12 cellular contexts compared by ENCODE assay signal in the genomic region with DNA sequence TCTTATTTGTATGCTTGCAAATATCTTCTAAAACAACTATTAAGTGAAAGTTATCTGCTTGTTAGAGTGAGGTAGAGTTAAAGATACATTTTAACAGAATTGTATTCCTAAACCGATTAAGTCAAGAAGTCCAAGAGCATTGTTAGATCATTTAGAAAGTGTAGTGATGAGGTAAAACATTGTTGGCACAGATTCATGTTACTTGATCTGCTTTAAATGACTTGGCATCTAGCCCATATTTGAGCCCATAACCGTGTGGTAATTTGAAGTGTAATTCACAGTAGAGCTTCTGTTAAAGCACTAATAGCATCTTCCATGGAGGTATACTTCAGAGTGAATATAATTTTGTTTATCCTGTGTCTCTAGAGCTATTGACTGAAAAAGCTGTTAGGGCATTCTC.
DNase-seq lines count a peak whose midpoint lies in the region; ATAC-seq and TF ChIP-seq lines count a peak whose summit lies in the region.
"Had no signal": no experiment of that assay in that cellular context is flagged by ENCODE, and none has a peak within 500 bp of the region (broad histone marks: within the 10 kb centered on the region; RNA-seq: fewer than 3 reads in every experiment).

No MANE protein-coding gene starts in this region.

- DNase-seq in HFFc6 (no peak), NCI-H2107 treated with DMSO at 0.1 percent for 48 hours (lab: John Stamatoyannopoulos, UW; ENCODE audit: unreplicated experiment) (peak; percentile 94), amniotic epithelial cell (ENCODE audit: low read depth) (peak; percentile 25), nephron progenitor cell (no peak), mesenteric fat pad (ENCODE audit: low spot score) (no peak), ACHN (no peak), C1 segment of cervical spinal cord (lab: John Stamatoyannopoulos, UW) (no peak)
- DNase-seq: activated naive CD4-positive, alpha-beta T cell; GDM1; nucleus accumbens; PC-3 had no signal

- in situ Hi-C loops in ACHN (cut with HindIII; ENCODE audit: low pct_ligation_motif_present, low pct_unique_long_range_greater_than_20kb, low sequenced_read_pairs): no loop called here

- TF ChIP-seq CTCF in HFFc6 (IDR thresholded peaks at IDR 0.05) (no peak), nephron progenitor cell (IDR thresholded peaks at IDR 0.05) (no peak)

- H3K36me3 Mint-ChIP-seq in HFFc6 (ENCODE audit: low read depth) (peaks cover 51% of the 10 kb centered on the region), nephron progenitor cell (ENCODE audit: low read depth) (peaks cover 61% of the 10 kb centered on the region)

- H3K4me3 Mint-ChIP-seq in HFFc6 (0 out of 2 replicates have a peak overlapping the region, but pooled peaks have one; percentile 40), nephron progenitor cell (no peak overlapping the region)

- peaks cover 3% of the 10 kb centered on the region for H3K27me3 Mint-ChIP-seq in HFFc6 (ENCODE audit: insufficient read depth)
- no peaks in the 10 kb centered on the region for H3K27me3 Mint-ChIP-seq in nephron progenitor cell (ENCODE audit: low read depth, poor library complexity)

- peak overlapping the region; percentile 71; the same call in 1 of the 2 replicates for H3K27ac Mint-ChIP-seq in HFFc6
- peak overlapping the region; percentile 31 for H3K27ac Mint-ChIP-seq in nephron progenitor cell

- ATAC-seq in GM19395 (IDR thresholded peaks at IDR 0.05; ENCODE audit: unreplicated experiment): no peak
- ATAC-seq: PC-3 had no signal

- no peaks in the 10 kb centered on the region for H3K9me3 Mint-ChIP-seq in HFFc6
- H3K9me3 Mint-ChIP-seq in nephron progenitor cell: no peaks in the 10 kb centered on the region

- H3K4me1 Mint-ChIP-seq in HFFc6 (ENCODE audit: low read depth) (peaks cover 86% of the 10 kb centered on the region), nephron progenitor cell (peaks cover 8% of the 10 kb centered on the region)

Comparison
In these comparisons a context has a peak if more than half of its experiments do, and no peak if none do; other contexts are left out.
1. DNase-seq: peak in NCI-H2107 treated with DMSO at 0.1 percent for 48 hours (single experiment) and amniotic epithelial cell (single experiment); none in HFFc6 (single experiment), nephron progenitor cell (single experiment), mesenteric fat pad (single experiment), ACHN (single experiment) and C1 segment of cervical spinal cord (0 of 14).